Comparison of ENCODE assay signal across 22 cellular contexts in the genomic region with DNA sequence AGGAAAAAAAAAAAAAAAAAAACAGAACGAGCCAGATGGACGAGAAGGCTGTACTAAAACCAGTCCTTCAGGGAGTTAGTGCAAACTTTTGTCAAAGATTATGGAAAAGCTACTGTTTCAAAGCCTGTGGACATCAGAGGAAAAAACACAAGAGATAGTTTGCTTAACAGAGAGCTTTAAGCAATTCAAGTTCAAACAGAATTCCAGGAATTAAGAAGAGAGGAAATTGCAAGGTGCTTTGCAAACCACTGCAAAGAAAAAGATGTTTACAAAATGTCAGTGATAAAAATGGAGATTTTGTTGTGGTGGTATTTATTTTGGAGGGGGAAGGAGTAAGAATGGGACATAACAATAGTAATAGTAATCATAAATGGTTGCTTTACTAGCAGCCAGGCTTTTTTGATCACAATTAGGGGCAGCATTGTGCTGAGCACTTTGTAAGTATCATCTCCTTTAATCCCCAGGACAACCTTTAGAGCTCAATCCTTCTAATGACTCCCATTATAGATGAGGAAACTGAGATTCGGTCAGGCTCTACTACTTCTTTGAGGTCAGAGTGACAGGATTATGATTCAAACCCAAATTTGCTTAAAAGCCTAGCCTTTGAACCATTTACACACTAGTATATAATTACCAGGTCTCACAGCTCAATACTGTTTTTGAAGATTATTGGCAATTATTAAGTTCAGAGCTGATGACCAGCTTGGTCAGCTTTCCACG. TPM values are rescaled to one million over a fixed set of nuclear protein-coding genes. Genes with fewer than 3 reads are reported as not detected.
A peak's percentile ranks its signal among the peaks of the same experiment; 100 is the strongest.
DNase-seq lines count a peak whose midpoint lies in the region; ATAC-seq, FAIRE-seq and TF ChIP-seq lines count a peak whose summit lies in the region.
"Had no signal": no experiment of that assay in that cellular context is flagged by ENCODE, and none has a peak within 500 bp of the region (broad histone marks: within the 10 kb centered on the region; RNA-seq: fewer than 3 reads in every experiment).

No MANE protein-coding gene starts in this region.

- peaks cover 11% of the 10 kb centered on the region for H3K36me3 Mint-ChIP-seq in activated CD8-positive, alpha-beta memory T cell treated with anti-CD3 and anti-CD28 coated beads, Interleukin-2, amount 10 ng/mL, durations not matched to agents 7 days and 5 days
- no peaks in the 10 kb centered on the region for H3K36me3 Mint-ChIP-seq in activated T-helper 17 cell treated with anti-CD3 and anti-CD28 coated beads, Interleukin-2, amount 50 U/mL, for 72 hours (ENCODE audit: low read depth)
- H3K36me3 Mint-ChIP-seq in progenitor cell of endocrine pancreas (ENCODE audit: insufficient read depth): no peaks in the 10 kb centered on the region

- FAIRE-seq in pancreas (lab: Jason Lieb, UNC): no peak
- no peak for FAIRE-seq in RCC 7860 (lab: Jason Lieb, UNC)
- FAIRE-seq: bronchial epithelial cell, GM18507 had no signal

- H3K4me3 Mint-ChIP-seq in activated CD8-positive, alpha-beta memory T cell treated with anti-CD3 and anti-CD28 coated beads, Interleukin-2, amount 10 ng/mL, durations not matched to agents 7 days and 5 days: no peak overlapping the region
- H3K4me3 Mint-ChIP-seq in activated T-helper 17 cell treated with anti-CD3 and anti-CD28 coated beads, Interleukin-2, amount 50 U/mL, for 72 hours: peak overlapping the region; percentile 68
- H3K4me3 Mint-ChIP-seq in progenitor cell of endocrine pancreas (ENCODE audit: low read depth): no peak overlapping the region

- no peak overlapping the region for H3K9ac ChIP-seq in HUES48 (ENCODE audit: low read depth, low read length)
- H3K9ac ChIP-seq: GM23248 had no signal

- H3K27me3 ChIP-seq in HUES48 (ENCODE audit: control insufficient read depth, insufficient read depth, low read length) (no peaks in the 10 kb centered on the region), pancreas (no peaks in the 10 kb centered on the region)
- H3K27me3 ChIP-seq: left lung, MG63, vagina had no signal

- CTCF ChIA-PET in activated CD8-positive, alpha-beta memory T cell treated with anti-CD3 and anti-CD28 coated beads, Interleukin-2, amount 10 ng/mL, durations not matched to agents 7 days and 5 days (lab: Charles Lee): interaction anchor here (1.0 to 1.3 kb wide), 3 partner anchors 12 to 93 kb away, joined by 3 read pairs; no protein-coding TSS in a partner anchor

- 0 out of 2 replicates have a peak overlapping the region, but pooled peaks have one; percentile 20 for H3K4me3 ChIP-seq in HUES48 (ENCODE audit: low read depth, low read length)
- H3K4me3 ChIP-seq in pancreas: no peak overlapping the region
- H3K4me3 ChIP-seq in coronary artery: no peak overlapping the region
- H3K4me3 ChIP-seq: GM23248, left lung, MG63, vagina had no signal

- H3K27me3 Mint-ChIP-seq in activated CD8-positive, alpha-beta memory T cell treated with anti-CD3 and anti-CD28 coated beads, Interleukin-2, amount 10 ng/mL, durations not matched to agents 7 days and 5 days: no peaks in the 10 kb centered on the region
- H3K27me3 Mint-ChIP-seq in activated T-helper 17 cell treated with anti-CD3 and anti-CD28 coated beads, Interleukin-2, amount 50 U/mL, for 72 hours: no peaks in the 10 kb centered on the region
- H3K27me3 Mint-ChIP-seq in progenitor cell of endocrine pancreas: no peaks in the 10 kb centered on the region

- peaks cover 38% of the 10 kb centered on the region for H3K4me1 Mint-ChIP-seq in activated CD8-positive, alpha-beta memory T cell treated with anti-CD3 and anti-CD28 coated beads, Interleukin-2, amount 10 ng/mL, durations not matched to agents 7 days and 5 days
- H3K4me1 Mint-ChIP-seq in activated T-helper 17 cell treated with anti-CD3 and anti-CD28 coated beads, Interleukin-2, amount 50 U/mL, for 72 hours: peaks cover 34% of the 10 kb centered on the region
- H3K4me1 Mint-ChIP-seq in progenitor cell of endocrine pancreas (ENCODE audit: low read depth): peaks cover 33% of the 10 kb centered on the region

- H3K27ac ChIP-seq in HUES48 (ENCODE audit: low read depth, low read length): peak overlapping the region; percentile 77
- no peak overlapping the region for H3K27ac ChIP-seq in pancreas
- H3K27ac ChIP-seq in coronary artery: no peak overlapping the region
- H3K27ac ChIP-seq: epithelial cell of prostate, GM23248, left lung, vagina had no signal

- H3K4me1 ChIP-seq in HUES48 (ENCODE audit: control insufficient read depth, insufficient read depth, low read length): peaks cover 26% of the 10 kb centered on the region
- peaks cover 0 to 6% (median 6%) of the 10 kb centered on the region in 3 donors for H3K4me1 ChIP-seq in pancreas

- DNase-seq in activated CD8-positive, alpha-beta memory T cell treated with anti-CD3 and anti-CD28 coated beads, Interleukin-2, amount 10 ng/mL, durations not matched to agents 7 days and 5 days: no peak
- DNase-seq in activated CD8-positive, alpha-beta memory T cell treated with anti-CD3 and anti-CD28 coated beads for 24 hours: no peak
- DNase-seq in progenitor cell of endocrine pancreas (ENCODE audit: low spot score, unreplicated experiment) (no peak), pancreas (no peak), RCC 7860 (ENCODE audit: low spot score) (no peak), coronary artery (ENCODE audit: low spot score) (no peak)
- DNase-seq: activated T-cell treated with anti-CD3 and anti-CD28 coated beads, Interleukin-2, amount 50 U/mL, for 48 hours; DMS79 treated with DMSO at 0.1 percent for 48 hours; foreskin melanocyte; GM23248; left lung; MG63; NCI-H187; NCI-H446 treated with DMSO at 0.1 percent for 48 hours; T-helper 9 cell had no signal

- intact Hi-C loops in pancreas (cut with DNase I): no loop called here

- H3K36me3 ChIP-seq in HUES48 (ENCODE audit: control insufficient read depth, insufficient read depth, low read length) (no peaks in the 10 kb centered on the region), pancreas (no peaks in the 10 kb centered on the region)
- H3K36me3 ChIP-seq: left lung, MG63, vagina had no signal

- peak overlapping the region; percentile 37 for H3K27ac Mint-ChIP-seq in activated CD8-positive, alpha-beta memory T cell treated with anti-CD3 and anti-CD28 coated beads, Interleukin-2, amount 10 ng/mL, durations not matched to agents 7 days and 5 days
- peak overlapping the region; percentile 69 for H3K27ac Mint-ChIP-seq in activated T-helper 17 cell treated with anti-CD3 and anti-CD28 coated beads, Interleukin-2, amount 50 U/mL, for 72 hours
- H3K27ac Mint-ChIP-seq in progenitor cell of endocrine pancreas: peak overlapping the region; percentile 81

- no peak for ATAC-seq in activated CD8-positive, alpha-beta memory T cell treated with anti-CD3 and anti-CD28 coated beads, Interleukin-2, amount 10 ng/mL, durations not matched to agents 7 days and 5 days
- peak; percentile 65 for ATAC-seq in activated T-helper 17 cell treated with anti-CD3 and anti-CD28 coated beads, Interleukin-2, amount 50 U/mL, for 72 hours (replicated peaks)
- ATAC-seq in pancreas: no peak
- ATAC-seq: left lung, Right ventricle myocardium inferior had no signal

- TF ChIP-seq CTCF in progenitor cell of endocrine pancreas (IDR thresholded peaks at IDR 0.05; ENCODE audit: unreplicated experiment): no peak
- TF ChIP-seq CTCF in pancreas (IDR thresholded peaks at IDR 0.05): no peak
- no peak for TF ChIP-seq CTCF in coronary artery (IDR thresholded peaks at IDR 0.05)

- 25 to 35% methylated on average over 4 of the region's 4 CpGs for WGBS in pancreas, 2 donors

- H3K9me3 ChIP-seq in HUES48 (ENCODE audit: control insufficient read depth, insufficient read depth, low read length) (no peaks in the 10 kb centered on the region), pancreas (no peaks in the 10 kb centered on the region)
- H3K9me3 ChIP-seq: left lung, MG63, vagina had no signal

- no peaks in the 10 kb centered on the region for H3K9me3 Mint-ChIP-seq in activated CD8-positive, alpha-beta memory T cell treated with anti-CD3 and anti-CD28 coated beads, Interleukin-2, amount 10 ng/mL, durations not matched to agents 7 days and 5 days (ENCODE audit: low read depth)
- H3K9me3 Mint-ChIP-seq in activated T-helper 17 cell treated with anti-CD3 and anti-CD28 coated beads, Interleukin-2, amount 50 U/mL, for 72 hours: peaks cover 3% of the 10 kb centered on the region
- H3K9me3 Mint-ChIP-seq in progenitor cell of endocrine pancreas (ENCODE audit: low read depth): no peaks in the 10 kb centered on the region

RNA-seq across cellular contexts. Expression of gene ARHGEF3, which starts 22.4 kb away (rescaled TPM):
- 10 to 100 TPM; 94.0 to 96.4 TPM for total RNA-seq in activated CD8-positive, alpha-beta memory T cell treated with anti-CD3 and anti-CD28 coated beads, Interleukin-2, amount 10 ng/mL, durations not matched to agents 7 days and 5 days
- total RNA-seq in activated T-helper 17 cell treated with anti-CD3 and anti-CD28 coated beads, Interleukin-2, amount 50 U/mL, for 72 hours: 10 to 100 TPM; 12.3 to 17.0 TPM
- total RNA-seq in progenitor cell of endocrine pancreas (60.4 and 72.2 TPM in 2 replicates), pancreas (10 to 100 TPM; 12.6 to 36.5 (median 26.8) TPM)
- polyA plus RNA-seq in pancreas: 10 to 100 TPM; 11.4 to 11.8 TPM
